ENCODE assay signal across 1 cellular context in genomic region chr5:171120986-171121622, GRCh38.
TF ChIP-seq lines count a peak whose summit lies in the region.

No MANE protein-coding gene starts in this region.

TF ChIP-seq in H1, 55 proteins besides CTCF, POLR2A, EP300 and RAD21 (continued from another document):
- TF ChIP-seq ATF2 (IDR thresholded peaks at IDR 0.05; ENCODE audit: low read length) = no peak
